In the genomic region with DNA sequence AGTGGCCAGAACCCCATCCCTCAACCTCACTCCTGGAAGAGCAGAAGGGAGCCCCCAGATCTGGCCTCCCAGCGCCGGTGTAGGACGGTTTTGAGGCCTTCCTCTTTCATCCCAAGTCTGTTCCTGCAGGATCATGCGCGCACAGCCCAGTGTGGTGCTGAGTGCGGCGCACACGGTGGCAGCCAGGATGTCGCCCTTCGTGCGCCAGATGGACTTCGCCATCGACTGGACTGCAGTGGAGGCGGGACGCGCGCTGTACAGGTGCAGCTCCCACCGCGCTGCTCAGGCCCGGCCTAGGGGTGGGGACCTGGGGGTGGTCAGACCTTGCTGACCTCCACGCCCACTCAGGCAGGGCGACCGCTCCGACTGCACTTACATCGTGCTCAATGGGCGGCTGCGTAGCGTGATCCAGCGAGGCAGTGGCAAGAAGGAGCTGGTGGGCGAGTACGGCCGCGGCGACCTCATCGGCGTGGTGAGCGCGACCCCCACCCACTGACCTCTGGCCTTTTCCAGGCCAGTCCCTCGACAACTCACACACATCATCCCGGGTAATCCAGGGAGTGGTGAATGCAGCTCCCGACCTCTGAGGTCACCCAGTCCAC, we compare ENCODE assay signal across 1 cellular context.
TF ChIP-seq lines count a peak whose summit lies in the region.

No MANE protein-coding gene starts in this region.

TF ChIP-seq in GM12878, 131 proteins besides CTCF, POLR2A, EP300 and RAD21:
- no peak for TF ChIP-seq TAF1 (IDR thresholded peaks at IDR 0.05; ENCODE audit: borderline replicate concordance, low read depth, low read length)
- TF ChIP-seq, protein P1, sequence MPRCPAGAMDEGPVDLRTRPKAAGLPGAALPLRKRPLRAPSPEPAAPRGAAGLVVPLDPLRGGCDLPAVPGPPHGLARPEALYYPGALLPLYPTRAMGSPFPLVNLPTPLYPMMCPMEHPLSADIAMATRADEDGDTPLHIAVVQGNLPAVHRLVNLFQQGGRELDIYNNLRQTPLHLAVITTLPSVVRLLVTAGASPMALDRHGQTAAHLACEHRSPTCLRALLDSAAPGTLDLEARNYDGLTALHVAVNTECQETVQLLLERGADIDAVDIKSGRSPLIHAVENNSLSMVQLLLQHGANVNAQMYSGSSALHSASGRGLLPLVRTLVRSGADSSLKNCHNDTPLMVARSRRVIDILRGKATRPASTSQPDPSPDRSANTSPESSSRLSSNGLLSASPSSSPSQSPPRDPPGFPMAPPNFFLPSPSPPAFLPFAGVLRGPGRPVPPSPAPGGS (IDR thresholded peaks at IDR 0.05; ENCODE audit: borderline replicate concordance, insufficient read depth, low read depth, low read length, poor library complexity, severe bottlenecking): peak; percentile 83
- TF ChIP-seq TCF3 (IDR thresholded peaks at IDR 0.05; ENCODE audit: borderline replicate concordance, insufficient read depth, low read depth, low read length): 0 out of 2 replicates have a peak, but pooled peaks have one; percentile 47
- TF ChIP-seq NR2F1 (conservative IDR thresholded peaks at IDR 0.05): 0 out of 2 replicates have a peak, but pooled peaks have one; percentile 29
